Comparison of ENCODE assay signal across 14 cellular contexts in the genomic region with DNA sequence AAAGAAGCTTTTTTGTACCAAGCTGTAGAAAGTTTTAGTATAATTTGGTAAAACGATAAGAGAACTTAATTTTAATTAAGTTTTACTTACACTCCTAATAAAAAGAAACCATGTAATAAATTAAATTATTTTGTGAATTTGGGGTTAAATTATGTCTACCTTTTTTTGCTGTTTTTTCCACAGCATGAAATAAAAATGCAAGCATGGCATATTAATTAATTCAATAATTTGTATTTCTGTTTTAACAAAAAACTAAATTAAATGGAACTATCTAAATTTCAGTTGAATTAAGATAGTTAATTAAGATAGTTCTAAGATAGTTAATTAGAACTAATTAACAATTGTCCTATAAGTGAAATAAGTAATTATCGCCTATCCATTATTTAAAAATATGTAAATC. TPM values are rescaled to one million over a fixed set of nuclear protein-coding genes. Genes with fewer than 3 reads are reported as not detected.
DNase-seq lines count a peak whose midpoint lies in the region; ATAC-seq, FAIRE-seq and TF ChIP-seq lines count a peak whose summit lies in the region.
"Had no signal": no experiment of that assay in that cellular context is flagged by ENCODE, and none has a peak within 500 bp of the region (broad histone marks: within the 10 kb centered on the region; RNA-seq: fewer than 3 reads in every experiment).

No MANE protein-coding gene starts in this region.

- H3K9me3 ChIP-seq in A549 (no peaks in the 10 kb centered on the region), mucosa of descending colon (no peaks in the 10 kb centered on the region)

- TF ChIP-seq RAD21 in A549 (conservative IDR thresholded peaks at IDR 0.05 in 1 of 2, IDR thresholded peaks at IDR 0.05 in 1 of 2) = no peak

- no peak overlapping the region for H3K4me2 ChIP-seq in A549

- POLR2A ChIA-PET in A549 (lab: Yijun Ruan, JAX) = no interaction called here

- intact Hi-C loops in mucosa of descending colon (cut with DNase I, micrococcal nuclease) = no loop called here

- peak; percentile 49 for FAIRE-seq in A549 (lab: Jason Lieb, UNC)
- peak; percentile 92 for FAIRE-seq in TTC549 (lab: Jason Lieb, UNC)
- FAIRE-seq in frontal cortex (lab: Jason Lieb, UNC) = peak; percentile 89
- FAIRE-seq: GM12878, H1, HTR-8/SVneo had no signal

- DNase-seq in A549 (ENCODE audit: low read depth in 1 of 2, low spot score in 1 of 2) (no peak), frontal cortex (ENCODE audit: low spot score in 2 of 2) (no peak), COLO829 (ENCODE audit: low spot score) (no peak), mucosa of descending colon (no peak)
- no peak for DNase-seq in NK-92 treated with Interleukin-12 subunit alpha and Interleukin-12 subunit beta, amount 100 ng/mL, for 24 hours (lab: John Stamatoyannopoulos, UW)
- DNase-seq: AML-193; CD4-positive, alpha-beta T cell; DMS79 treated with DMSO at 0.1 percent for 48 hours; H9 had no signal

- no peak for TF ChIP-seq EP300 in A549 (IDR thresholded peaks at IDR 0.05)

- 83% methylated on average over 2 of the region's 2 CpGs for WGBS in A549 (ENCODE audit: missing lambda C conversion rate)

- no peak for TF ChIP-seq POLR2A in A549 (IDR thresholded peaks at IDR 0.05; ENCODE audit: low read length)

- H3K4me3 ChIP-seq in A549 = no peak overlapping the region
- no peak overlapping the region for H3K4me3 ChIP-seq in mucosa of descending colon
- H3K4me3 ChIP-seq: GM12878 had no signal

- CTCF ChIA-PET in A549 (lab: Yijun Ruan, JAX) = interaction anchor here (2.1 kb wide), 1 partner anchor 10 kb away, joined by 5 read pairs; no protein-coding TSS in a partner anchor

- no peaks in the 10 kb centered on the region for H3K4me1 ChIP-seq in A549
- no peaks in the 10 kb centered on the region for H3K4me1 ChIP-seq in mucosa of descending colon (ENCODE audit: low read depth)

- H3K27ac ChIP-seq in A549 = no peak overlapping the region
- H3K27ac ChIP-seq: C4-2B had no signal

- no peaks in the 10 kb centered on the region for H3K36me3 ChIP-seq in mucosa of descending colon (ENCODE audit: low read depth)

- no peak for TF ChIP-seq CTCF in A549 (IDR thresholded peaks at IDR 0.05)
- no peak for TF ChIP-seq CTCF in mucosa of descending colon (IDR thresholded peaks at IDR 0.05)

- ATAC-seq in A549 (no peak), mucosa of descending colon (no peak)
- ATAC-seq: GM12878 had no signal

TF ChIP-seq in A549, 52 proteins besides CTCF, POLR2A, EP300 and RAD21:
- TF ChIP-seq, protein P1, sequence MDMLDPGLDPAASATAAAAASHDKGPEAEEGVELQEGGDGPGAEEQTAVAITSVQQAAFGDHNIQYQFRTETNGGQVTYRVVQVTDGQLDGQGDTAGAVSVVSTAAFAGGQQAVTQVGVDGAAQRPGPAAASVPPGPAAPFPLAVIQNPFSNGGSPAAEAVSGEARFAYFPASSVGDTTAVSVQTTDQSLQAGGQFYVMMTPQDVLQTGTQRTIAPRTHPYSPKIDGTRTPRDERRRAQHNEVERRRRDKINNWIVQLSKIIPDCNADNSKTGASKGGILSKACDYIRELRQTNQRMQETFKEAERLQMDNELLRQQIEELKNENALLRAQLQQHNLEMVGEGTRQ (IDR thresholded peaks at IDR 0.05) = no peak
- TF ChIP-seq EHMT2 (IDR thresholded peaks at IDR 0.05; ENCODE audit: low read depth) (no peak), FOSB (CRISPR knock-in tag; IDR thresholded peaks at IDR 0.05) (no peak), SREBF2 (IDR thresholded peaks at IDR 0.05) (no peak), MAFK (IDR thresholded peaks at IDR 0.05; ENCODE audit: partially characterized antibody) (peak; percentile 42), FOXS1 (CRISPR knock-in tag; IDR thresholded peaks at IDR 0.05) (no peak), CHD4 (IDR thresholded peaks at IDR 0.05; ENCODE audit: borderline replicate concordance) (no peak), RCOR1 (IDR thresholded peaks at IDR 0.05; ENCODE audit: low read depth, low read length) (no peak)

RNA-seq across cellular contexts. Expression of gene VANGL2, which starts 39.4 kb away (rescaled TPM):
- polyA plus RNA-seq in A549 (2011; rRNA removed) (3.9 and 4.5 TPM in 2 replicates), A549 (2017; fragmentation: RNase III; extraction: RNeasy Plus Mini Kit Qiagen cat#74134 plus additional on column Dnase treatment) (2.9 to 4.2 TPM (median 4.1 TPM) in 3 replicates)
- 1.5 and 2.1 TPM in 2 replicates for polyA plus RNA-seq in A549 (2012; cell fraction: cytosol; rRNA removed)
- 3.7 and 4.6 TPM in 2 replicates for polyA plus RNA-seq in A549 (2012; cell fraction: nucleus; rRNA removed)
- polyA minus RNA-seq in A549 (2011; rRNA and poly(A)+ RNA removed) = 3.3 TPM in 2 replicates
- total RNA-seq in frontal cortex (11.0 TPM), mucosa of descending colon (1 to 10 TPM; 5.2 to 8.9 (median 8.7) TPM)
- total RNA-seq: CD4-positive, alpha-beta T cell had no signal
